ENCODE assay signal across 29 cellular contexts in the genomic region with DNA sequence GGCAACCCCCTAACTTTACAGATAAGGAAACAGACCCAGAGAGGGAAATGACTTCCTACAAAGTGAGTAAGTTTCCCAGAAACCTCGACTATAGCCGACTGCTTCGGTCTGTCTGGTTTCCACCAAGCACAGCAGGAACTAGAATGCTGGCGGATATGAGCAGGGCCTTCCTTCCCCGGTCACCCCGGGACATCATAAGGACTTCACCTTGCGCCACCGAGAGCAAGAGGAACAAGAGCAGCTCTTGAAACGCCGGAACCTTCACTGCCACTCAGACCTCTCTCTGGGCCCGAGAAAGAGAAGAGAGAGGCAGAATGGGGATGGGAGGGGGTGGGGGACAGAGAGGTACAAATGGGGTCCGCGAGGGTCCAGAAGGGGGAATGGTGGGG.
"Had no signal": no experiment of that assay in that cellular context is flagged by ENCODE, and none has a peak within 500 bp of the region (broad histone marks: within the 10 kb centered on the region; RNA-seq: fewer than 3 reads in every experiment).

No MANE protein-coding gene starts in this region.

- H3K9me3 Mint-ChIP-seq: activated CD4-positive, alpha-beta memory T cell treated with anti-CD3 and anti-CD28 coated beads for 36 hours; activated CD4-positive, alpha-beta T cell treated with anti-CD3 and anti-CD28 coated beads, Interleukin-2, amount 10 ng/mL, durations not matched to agents 24 days and 14 days; activated naive CD4-positive, alpha-beta T cell treated with anti-CD3 and anti-CD28 coated beads for 36 hours; activated naive CD8-positive, alpha-beta T cell treated with anti-CD3 and anti-CD28 coated beads, Interleukin-2, amount 10 ng/mL, durations not matched to agents 7 days and 5 days; activated T-helper 1 cell treated with anti-CD3 and anti-CD28 coated beads, Interleukin-12 subunit alpha, Interleukin-12 subunit beta, Interleukin-2, Interleukin-4 antibody, amounts not matched to agents 30 ng/mL and 10 ng/mL and 1 ng/mL, durations not matched to agents 14 hours and 24 hours and 36 hours; effector memory CD8-positive, alpha-beta T cell; mesothelial cell of epicardium; stimulated activated naive B cell treated with anti-CD40 and anti-IgM and Interleukin-4, amounts not matched to agents 10 μg/mL and 1 μg/mL and 100 μg/mL, for 72 hours; T-helper 1 cell treated with Interleukin-12 subunit alpha and Interleukin-12 subunit beta and Interleukin-4 antibody, amounts not matched to agents 30 μg/mL and 1 μg/mL, for 36 hours had no signal

- H3K4me3 Mint-ChIP-seq: activated CD4-positive, alpha-beta memory T cell treated with anti-CD3 and anti-CD28 coated beads for 36 hours; activated CD4-positive, alpha-beta T cell treated with anti-CD3 and anti-CD28 coated beads, Interleukin-2, amount 10 ng/mL, durations not matched to agents 24 days and 14 days; activated naive CD4-positive, alpha-beta T cell treated with anti-CD3 and anti-CD28 coated beads for 36 hours; activated naive CD8-positive, alpha-beta T cell treated with anti-CD3 and anti-CD28 coated beads, Interleukin-2, amount 10 ng/mL, durations not matched to agents 7 days and 5 days; activated T-helper 1 cell treated with anti-CD3 and anti-CD28 coated beads, Interleukin-12 subunit alpha, Interleukin-12 subunit beta, Interleukin-2, Interleukin-4 antibody, amounts not matched to agents 30 ng/mL and 10 ng/mL and 1 ng/mL, durations not matched to agents 14 hours and 24 hours and 36 hours; effector memory CD8-positive, alpha-beta T cell; mesothelial cell of epicardium; naive thymus-derived CD4-positive, alpha-beta T cell; stimulated activated naive B cell treated with anti-CD40 and anti-IgM and Interleukin-4, amounts not matched to agents 10 μg/mL and 1 μg/mL and 100 μg/mL, for 72 hours; T-helper 1 cell treated with Interleukin-12 subunit alpha and Interleukin-12 subunit beta and Interleukin-4 antibody, amounts not matched to agents 30 μg/mL and 1 μg/mL, for 36 hours had no signal

- H3K4me3 ChIP-seq: coronary artery, dorsolateral prefrontal cortex, gastrocnemius medialis, right atrium auricular region, smooth muscle cell, stomach, tibial artery had no signal

- DNase-seq: activated CD4-positive, alpha-beta memory T cell treated with anti-CD3 and anti-CD28 coated beads for 36 hours; activated CD4-positive, alpha-beta T cell treated with anti-CD3 and anti-CD28 coated beads, Interleukin-2, amount 10 ng/mL, durations not matched to agents 24 days and 14 days; activated effector memory CD4-positive, alpha-beta T cell treated with anti-CD3 and anti-CD28 coated beads, Interleukin-2, amount 50 U/mL, for 16 hours; activated naive CD4-positive, alpha-beta T cell treated with anti-CD3 and anti-CD28 coated beads for 36 hours; activated naive CD8-positive, alpha-beta T cell treated with anti-CD3 and anti-CD28 coated beads, Interleukin-2, amount 10 ng/mL, durations not matched to agents 7 days and 5 days; activated T-cell treated with anti-CD3 and anti-CD28 coated beads for 4 hours; amniotic stem cell; brain microvascular endothelial cell; dorsolateral prefrontal cortex; effector memory CD8-positive, alpha-beta T cell; erythroblast; gastrocnemius medialis; glutamatergic neuron; left ventricle myocardium superior; naive thymus-derived CD4-positive, alpha-beta T cell; stimulated activated CD4-positive, alpha-beta T cell treated with anti-CD3 and anti-CD28 coated beads, Interleukin-1b, Interleukin-23, amount 100 ng/mL, for 48 hours; stimulated activated CD4-positive, alpha-beta T cell treated with anti-CD3 and anti-CD28 coated beads, Interleukin-4, amount 100 ng/mL, for 4 hours; stimulated activated CD8-positive, alpha-beta memory T cell treated with anti-CD3 and anti-CD28 coated beads, Interleukin-4, amount 100 ng/mL, for 48 hours; stimulated activated naive B cell treated with anti-CD40 and anti-IgM and Interleukin-4, amounts not matched to agents 10 μg/mL and 1 μg/mL and 100 μg/mL, for 72 hours; stomach; T-helper 9 cell; tibial artery had no signal

- H3K4me1 ChIP-seq: gastrocnemius medialis had no signal

- ATAC-seq: effector memory CD8-positive, alpha-beta T cell; gastrocnemius medialis; left ventricle myocardium superior; naive thymus-derived CD4-positive, alpha-beta T cell; stimulated activated naive B cell treated with anti-CD40 and anti-IgM and Interleukin-4, amounts not matched to agents 10 μg/mL and 1 μg/mL and 100 μg/mL, for 72 hours had no signal

- H3K27ac ChIP-seq: brain microvascular endothelial cell, coronary artery, dorsolateral prefrontal cortex, gastrocnemius medialis, right atrium auricular region, stomach, tibial artery, VCaP had no signal

- H3K9me3 ChIP-seq: gastrocnemius medialis, right atrium auricular region, stomach, tibial artery had no signal

- H3K27me3 ChIP-seq: brain microvascular endothelial cell, dorsolateral prefrontal cortex, gastrocnemius medialis, right atrium auricular region, stomach, tibial artery had no signal

- H3K36me3 ChIP-seq: brain microvascular endothelial cell, gastrocnemius medialis, right atrium auricular region, tibial artery had no signal

- H3K27ac Mint-ChIP-seq: activated CD4-positive, alpha-beta T cell treated with anti-CD3 and anti-CD28 coated beads, Interleukin-2, amount 10 ng/mL, durations not matched to agents 24 days and 14 days; activated T-helper 1 cell treated with anti-CD3 and anti-CD28 coated beads, Interleukin-12 subunit alpha, Interleukin-12 subunit beta, Interleukin-2, Interleukin-4 antibody, amounts not matched to agents 30 ng/mL and 10 ng/mL and 1 ng/mL, durations not matched to agents 14 hours and 24 hours and 36 hours; mesothelial cell of epicardium; T-helper 1 cell treated with Interleukin-12 subunit alpha and Interleukin-12 subunit beta and Interleukin-4 antibody, amounts not matched to agents 30 μg/mL and 1 μg/mL, for 36 hours had no signal

- H3K27me3 Mint-ChIP-seq: activated CD4-positive, alpha-beta memory T cell treated with anti-CD3 and anti-CD28 coated beads for 36 hours; activated CD4-positive, alpha-beta T cell treated with anti-CD3 and anti-CD28 coated beads, Interleukin-2, amount 10 ng/mL, durations not matched to agents 24 days and 14 days; activated naive CD8-positive, alpha-beta T cell treated with anti-CD3 and anti-CD28 coated beads, Interleukin-2, amount 10 ng/mL, durations not matched to agents 7 days and 5 days; effector memory CD8-positive, alpha-beta T cell; naive thymus-derived CD4-positive, alpha-beta T cell; stimulated activated naive B cell treated with anti-CD40 and anti-IgM and Interleukin-4, amounts not matched to agents 10 μg/mL and 1 μg/mL and 100 μg/mL, for 72 hours had no signal

- H3K4me1 Mint-ChIP-seq: mesothelial cell of epicardium had no signal
